Comparison of ENCODE assay signal across 15 cellular contexts in genomic region chr6:157944983-157945931, GRCh38. TPM values are rescaled to one million over a fixed set of nuclear protein-coding genes. Genes with fewer than 3 reads are reported as not detected.
DNase-seq lines count a peak whose midpoint lies in the region; ATAC-seq and TF ChIP-seq lines count a peak whose summit lies in the region.
"Had no signal": no experiment of that assay in that cellular context is flagged by ENCODE, and none has a peak within 500 bp of the region (broad histone marks: within the 10 kb centered on the region; RNA-seq: fewer than 3 reads in every experiment).

No MANE protein-coding gene starts in this region.

- ATAC-seq in activated CD4-positive, CD25-positive, alpha-beta regulatory T cell treated with anti-CD3 and anti-CD28 coated beads, Interleukin-2, amount 50 U/mL, for 24 hours, result peak; percentile 50 to 53
- peak; percentile 60 to 64 for ATAC-seq in activated T-cell treated with anti-CD3 and anti-CD28 coated beads, Interleukin-2, amount 50 U/mL, for 4 hours
- ATAC-seq in GM18505 (IDR thresholded peaks at IDR 0.05; ENCODE audit: unreplicated experiment) (no peak), HG03565 (IDR thresholded peaks at IDR 0.05; ENCODE audit: unreplicated experiment) (no peak)

- peaks cover 50% of the 10 kb centered on the region for H3K36me3 Mint-ChIP-seq in activated T-cell treated with anti-CD3 and anti-CD28 coated beads, Interleukin-2, amount 50 U/mL, for 4 hours (ENCODE audit: insufficient read depth)

- no peaks in the 10 kb centered on the region for H3K27me3 Mint-ChIP-seq in activated T-cell treated with anti-CD3 and anti-CD28 coated beads, Interleukin-2, amount 50 U/mL, for 4 hours (ENCODE audit: low read depth)
- H3K27me3 Mint-ChIP-seq: memory B cell had no signal

- H3K9me3 Mint-ChIP-seq in activated T-cell treated with anti-CD3 and anti-CD28 coated beads, Interleukin-2, amount 50 U/mL, for 4 hours, result peaks cover 17% of the 10 kb centered on the region
- H3K9me3 Mint-ChIP-seq: T-helper 1 cell treated with Interleukin-12 subunit alpha and Interleukin-12 subunit beta and Interleukin-4 antibody, amounts not matched to agents 30 μg/mL and 1 μg/mL, for 36 hours had no signal

- peaks cover 25% of the 10 kb centered on the region for H3K4me1 Mint-ChIP-seq in activated T-cell treated with anti-CD3 and anti-CD28 coated beads, Interleukin-2, amount 50 U/mL, for 4 hours (ENCODE audit: low read depth)

- H3K36me3 ChIP-seq in right atrium auricular region, result peaks cover 52% of the 10 kb centered on the region

- DNase-seq in activated CD4-positive, CD25-positive, alpha-beta regulatory T cell (lab: John Stamatoyannopoulos, UW), result no peak
- peak; percentile 63 for DNase-seq in activated T-cell treated with anti-CD3 and anti-CD28 coated beads, Interleukin-2, amount 50 U/mL, for 4 hours
- DNase-seq in fibroblast of mammary gland (ENCODE audit: low read depth), result peak; percentile 66
- DNase-seq in stimulated activated CD8-positive, alpha-beta memory T cell treated with anti-CD3 and anti-CD28 coated beads, Interleukin-15, amount 100 ng/mL, for 48 hours (ENCODE audit: low read depth in 2 of 2), result peak; percentile 60 to 66
- DNase-seq in right atrium auricular region (ENCODE audit: low spot score), result no peak
- DNase-seq: NCI-H1930 had no signal

- H3K4me3 Mint-ChIP-seq in activated T-cell treated with anti-CD3 and anti-CD28 coated beads, Interleukin-2, amount 50 U/mL, for 4 hours, result no peak overlapping the region
- H3K4me3 Mint-ChIP-seq: memory B cell; T-helper 1 cell treated with Interleukin-12 subunit alpha and Interleukin-12 subunit beta and Interleukin-4 antibody, amounts not matched to agents 30 μg/mL and 1 μg/mL, for 36 hours had no signal

- no peaks in the 10 kb centered on the region for H3K4me1 ChIP-seq in right atrium auricular region

- H3K9me3 ChIP-seq in right atrium auricular region, result peaks cover 0 to 6% of the 10 kb centered on the region in 2 donors

- TF ChIP-seq CTCF in fibroblast of mammary gland (conservative IDR thresholded peaks at IDR 0.05; ENCODE audit: control insufficient read depth, insufficient read depth, low read depth, low read length) (no peak), right atrium auricular region (IDR thresholded peaks at IDR 0.05) (no peak)

- TF ChIP-seq POLR2A in GM18505 (IDR thresholded peaks at IDR 0.05; ENCODE audit: borderline replicate concordance, extremely low read depth, insufficient read depth, insufficient read length), result no peak

- H3K4me3 ChIP-seq in fibroblast of mammary gland (ENCODE audit: control insufficient read depth, low read depth, low read length) (no peak overlapping the region), right atrium auricular region (no peak overlapping the region)
- H3K4me3 ChIP-seq: coronary artery, tibial nerve had no signal

- H3K27me3 ChIP-seq in right atrium auricular region, result no peaks in the 10 kb centered on the region
- H3K27me3 ChIP-seq: tibial nerve had no signal

- no peak overlapping the region for H3K27ac ChIP-seq in right atrium auricular region
- H3K27ac ChIP-seq: 22Rv1, coronary artery, RWPE1 had no signal

RNA-seq across cellular contexts. Expression of gene SYNJ2, which starts 36.4 kb away (rescaled TPM):
- total RNA-seq in activated T-cell treated with anti-CD3 and anti-CD28 coated beads, Interleukin-2, amount 50 U/mL, for 4 hours, result 10 to 100 TPM; 22.9 to 27.8 (median 24.2) TPM
- total RNA-seq in right atrium auricular region, result 10 to 100 TPM; 10.1 to 20.0 TPM

Comparison
In these comparisons a context has a peak if more than half of its experiments do, and no peak if none do; other contexts are left out.
1. ATAC-seq: peak in activated CD4-positive, CD25-positive, alpha-beta regulatory T cell treated with anti-CD3 and anti-CD28 coated beads, Interleukin-2, amount 50 U/mL, for 24 hours (2 of 2) and activated T-cell treated with anti-CD3 and anti-CD28 coated beads, Interleukin-2, amount 50 U/mL, for 4 hours (2 of 2); none in GM18505 (single experiment) and HG03565 (single experiment).
2. DNase-seq: peak in activated T-cell treated with anti-CD3 and anti-CD28 coated beads, Interleukin-2, amount 50 U/mL, for 4 hours (single experiment), fibroblast of mammary gland (single experiment) and stimulated activated CD8-positive, alpha-beta memory T cell treated with anti-CD3 and anti-CD28 coated beads, Interleukin-15, amount 100 ng/mL, for 48 hours (2 of 2); none in activated CD4-positive, CD25-positive, alpha-beta regulatory T cell (0 of 4) and right atrium auricular region (single experiment).